In the genomic region with DNA sequence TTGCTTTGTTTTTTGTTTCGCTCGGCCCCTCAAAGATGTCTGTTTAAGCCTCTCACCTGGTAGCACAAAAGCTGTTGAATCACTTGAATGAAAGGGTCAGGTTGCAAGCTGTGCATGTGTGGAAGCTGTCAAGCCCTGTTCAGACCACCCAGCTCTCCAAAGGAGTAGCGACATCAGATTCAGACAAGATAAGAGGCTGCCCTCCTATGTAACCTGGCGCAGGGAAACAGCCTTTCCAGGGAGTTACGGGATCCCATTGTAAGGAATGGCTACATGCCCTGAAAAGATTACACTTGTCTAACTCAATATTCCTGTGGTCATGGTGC, we compare ENCODE assay signal across 18 cellular contexts. TPM values are rescaled to one million over a fixed set of nuclear protein-coding genes. Genes with fewer than 3 reads are reported as not detected.
A peak's percentile ranks its signal among the peaks of the same experiment; 100 is the strongest.
DNase-seq lines count a peak whose midpoint lies in the region; ATAC-seq and TF ChIP-seq lines count a peak whose summit lies in the region.
"Had no signal": no experiment of that assay in that cellular context is flagged by ENCODE, and none has a peak within 500 bp of the region (broad histone marks: within the 10 kb centered on the region; RNA-seq: fewer than 3 reads in every experiment).

No MANE protein-coding gene starts in this region.

- H3K27ac ChIP-seq in cardiac muscle cell (peak overlapping the region; percentile 80), SJCRH30 (no peak overlapping the region), uterus (peak overlapping the region; percentile 76 to 81)
- H3K27ac ChIP-seq: foreskin keratinocyte, prostate gland had no signal

- peak in 1 of 2 donors; percentile 26 for DNase-seq in cardiac muscle cell (ENCODE audit: low read depth in 1 of 2, low spot score in 1 of 2)
- no peak for DNase-seq in left ventricle myocardium superior
- peak; percentile 33 to 58 for DNase-seq in SJCRH30
- peak; percentile 91 for DNase-seq in left kidney (ENCODE audit: low read depth, low spot score)
- no peak for DNase-seq in uterus
- DNase-seq in NCI-H2029 (lab: John Stamatoyannopoulos, UW), result no peak
- no peak for DNase-seq in kidney glomerular epithelial cell (lab: John Stamatoyannopoulos, UW)
- DNase-seq: activated CD4-positive, alpha-beta T cell treated with anti-CD3 and anti-CD28 coated beads for 4 hours; CD8-positive, alpha-beta T cell; central memory CD4-positive, alpha-beta T cell; foreskin keratinocyte; NCI-H82; RPMI8226 had no signal

- ATAC-seq in left ventricle myocardium superior, result no peak
- no peak for ATAC-seq in GM19455 (IDR thresholded peaks at IDR 0.05; ENCODE audit: unreplicated experiment)
- ATAC-seq: CD8-positive, alpha-beta T cell; foreskin keratinocyte had no signal

- no peaks in the 10 kb centered on the region for H3K27me3 ChIP-seq in cardiac muscle cell
- no peaks in the 10 kb centered on the region for H3K27me3 ChIP-seq in SJCRH30
- no peaks in the 10 kb centered on the region for H3K27me3 ChIP-seq in uterus
- H3K27me3 ChIP-seq: foreskin keratinocyte had no signal

- intact Hi-C loops in left ventricle myocardium superior (cut with micrococcal nuclease) (no loop called here), uterus (cut with DNase I; ENCODE audit: low total_unique reads) (no loop called here)

- TF ChIP-seq POLR2A in uterus (IDR thresholded peaks at IDR 0.05), result no peak

- H3K36me3 ChIP-seq in cardiac muscle cell, result no peaks in the 10 kb centered on the region
- no peaks in the 10 kb centered on the region for H3K36me3 ChIP-seq in SJCRH30
- no peaks in the 10 kb centered on the region for H3K36me3 ChIP-seq in uterus
- H3K36me3 ChIP-seq: prostate gland had no signal

- TF ChIP-seq CTCF in cardiac muscle cell (IDR thresholded peaks at IDR 0.05; ENCODE audit: low read depth, low read length) (no peak), uterus (IDR thresholded peaks at IDR 0.05) (no peak)

- H3K9me3 ChIP-seq in cardiac muscle cell (ENCODE audit: low read depth), result no peaks in the 10 kb centered on the region
- no peaks in the 10 kb centered on the region for H3K9me3 ChIP-seq in SJCRH30 (replicated peaks)
- H3K9me3 ChIP-seq in uterus, result no peaks in the 10 kb centered on the region
- H3K9me3 ChIP-seq: prostate gland had no signal

- H3K4me1 ChIP-seq in cardiac muscle cell (ENCODE audit: low read depth), result peaks cover 42% of the 10 kb centered on the region
- peaks cover 36% of the 10 kb centered on the region for H3K4me1 ChIP-seq in SJCRH30
- no peaks in the 10 kb centered on the region for H3K4me1 ChIP-seq in uterus
- H3K4me1 ChIP-seq: foreskin keratinocyte, prostate gland had no signal

- H3K4me3 ChIP-seq in cardiac muscle cell (peak overlapping the region; percentile 34), SJCRH30 (no peak overlapping the region), uterus (no peak overlapping the region)
- H3K4me3 ChIP-seq: K562, prostate gland had no signal

RNA-seq across cellular contexts. Expression of a gene that starts 2.9 kb away (rescaled TPM):
- total RNA-seq in cardiac muscle cell (24.8 and 54.4 TPM in 2 replicates), left ventricle myocardium superior (2.7 TPM), uterus (10 to 100 TPM in 3 of 4 donors, 1 to 10 TPM in 1; 7.6 to 92.6 (median 18.4) TPM)
- 9.2 and 13.1 TPM in 2 replicates for polyA plus RNA-seq in cardiac muscle cell
- total RNA-seq in SJCRH30 (2014; rRNA removed; shearing (Covaris generic)), result 10.4 and 12.4 TPM in 2 replicates
- total RNA-seq: CD8-positive, alpha-beta T cell; foreskin keratinocyte; T-helper 2 cell treated with Interferon-gamma antibody and Interleukin-4, amounts not matched to agents 100 ng/mL and 5 ng/mL, for 36 hours had no signal
- polyA plus RNA-seq: AG04450 had no signal

Comparison
In these comparisons a context has a peak if more than half of its experiments do, and no peak if none do; other contexts are left out.
1. DNase-seq: peak in SJCRH30 (2 of 2) and left kidney (single experiment); none in left ventricle myocardium superior (single experiment), uterus (0 of 2), NCI-H2029 (single experiment) and kidney glomerular epithelial cell (single experiment).